ENCODE assay signal across 12 cellular contexts in the genomic region with DNA sequence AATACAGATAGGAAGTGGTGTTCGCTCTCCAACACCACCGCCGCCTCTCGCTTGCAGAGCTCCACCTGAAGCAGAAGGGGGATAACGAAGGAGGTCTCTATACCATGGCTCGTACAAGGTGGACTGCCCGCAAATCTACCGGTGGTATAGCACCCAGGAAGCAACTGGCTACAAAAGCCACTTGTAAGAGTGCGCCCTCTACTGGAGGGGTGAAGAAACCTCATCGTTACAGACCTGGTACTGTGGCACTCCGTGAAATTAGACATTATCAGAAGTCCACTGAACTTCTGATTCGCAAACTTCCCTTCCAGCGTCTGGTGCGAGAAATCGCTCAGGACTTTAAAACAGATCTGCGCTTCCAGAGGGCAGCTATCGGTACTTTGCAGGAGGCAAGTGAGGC. TPM values are rescaled to one million over a fixed set of nuclear protein-coding genes. Genes with fewer than 3 reads are reported as not detected.
DNase-seq lines count a peak whose midpoint lies in the region; ATAC-seq and TF ChIP-seq lines count a peak whose summit lies in the region.
"Had no signal": no experiment of that assay in that cellular context is flagged by ENCODE, and none has a peak within 500 bp of the region (broad histone marks: within the 10 kb centered on the region; RNA-seq: fewer than 3 reads in every experiment).

No MANE protein-coding gene starts in this region.

- no peaks in the 10 kb centered on the region for H3K4me1 ChIP-seq in body of pancreas
- H3K4me1 ChIP-seq: pancreas, SJSA1 had no signal

- 80 to 87% methylated on average over 15 to 17 of the region's 17 CpGs for WGBS in body of pancreas, 2 donors

- intact Hi-C loops in body of pancreas (cut with DNase I) = no loop called here

- H3K9me3 ChIP-seq in body of pancreas = no peaks in the 10 kb centered on the region
- H3K9me3 ChIP-seq: pancreas, SJSA1 had no signal

- TF ChIP-seq CTCF in AG10803 (conservative IDR thresholded peaks at IDR 0.05; ENCODE audit: low read length) = peak; percentile 34
- peak; percentile 54 for TF ChIP-seq CTCF in GM12873 (IDR thresholded peaks at IDR 0.05; ENCODE audit: insufficient read depth, low read depth, low read length, missing control alignments)
- TF ChIP-seq CTCF in fibroblast of villous mesenchyme (IDR thresholded peaks at IDR 0.05; ENCODE audit: insufficient read depth, low read depth, low read length) = peak; percentile 3
- peak in 3 of 7 experiments; percentile 3 to 8 (median 4) for TF ChIP-seq CTCF in body of pancreas (IDR thresholded peaks at IDR 0.05)

- no peak for ATAC-seq in HG03378 (IDR thresholded peaks at IDR 0.05; ENCODE audit: unreplicated experiment)
- no peak for ATAC-seq in GM18873 (IDR thresholded peaks at IDR 0.05; ENCODE audit: low FRiP score, unreplicated experiment)
- no peak for ATAC-seq in body of pancreas
- ATAC-seq: pancreas had no signal

- H3K4me3 ChIP-seq in AG10803 (ENCODE audit: low read length) (no peak overlapping the region), fibroblast of villous mesenchyme (ENCODE audit: low read depth, low read length) (no peak overlapping the region), body of pancreas (no peak overlapping the region)
- H3K4me3 ChIP-seq: pancreas, SJSA1 had no signal

- TF ChIP-seq POLR2A in body of pancreas (IDR thresholded peaks at IDR 0.05) = no peak

- H3K27me3 ChIP-seq in body of pancreas = no peaks in the 10 kb centered on the region
- H3K27me3 ChIP-seq: SJSA1 had no signal

- no peak overlapping the region for H3K27ac ChIP-seq in body of pancreas
- H3K27ac ChIP-seq: pancreas, SJSA1 had no signal

- DNase-seq in AG10803 (ENCODE audit: low read depth) = no peak
- peak; percentile 24 for DNase-seq in RPMI8226
- DNase-seq in fibroblast of villous mesenchyme (ENCODE audit: low read depth) = no peak
- no peak for DNase-seq in H4 (ENCODE audit: low spot score)
- DNase-seq in body of pancreas = no peak
- DNase-seq: GF-D8, NCI-H187 treated with DMSO at 0.1 percent for 48 hours, pancreas had no signal

- H3K36me3 ChIP-seq in body of pancreas (replicated peaks in 1 of 2; ENCODE audit: insufficient read depth in 1 of 2, low read depth in 2 of 2) = no peaks in the 10 kb centered on the region
- H3K36me3 ChIP-seq: pancreas, SJSA1 had no signal

RNA-seq across cellular contexts. Expression of gene BMP15, which starts 5.2 kb away (rescaled TPM):
- not detected in 2 replicates for total RNA-seq in fibroblast of villous mesenchyme
- total RNA-seq in H4 (2014; rRNA removed; shearing (Covaris generic)) = not detected in 2 replicates
- total RNA-seq in body of pancreas = not detected
- total RNA-seq: pancreas, SJSA1 had no signal
